8 cellular contexts compared by ENCODE assay signal in genomic region chr12:98503593-98504367, GRCh38. TPM values are rescaled to one million over a fixed set of nuclear protein-coding genes. Genes with fewer than 3 reads are reported as not detected.
DNase-seq lines count a peak whose midpoint lies in the region; ATAC-seq and TF ChIP-seq lines count a peak whose summit lies in the region.

No MANE protein-coding gene starts in this region.

- peaks cover 4% of the 10 kb centered on the region for H3K36me3 Mint-ChIP-seq in activated naive CD8-positive, alpha-beta T cell treated with anti-CD3 and anti-CD28 coated beads, Interleukin-2, amount 10 ng/mL, durations not matched to agents 7 days and 5 days

- peaks cover 18% of the 10 kb centered on the region for H3K4me1 Mint-ChIP-seq in activated naive CD8-positive, alpha-beta T cell treated with anti-CD3 and anti-CD28 coated beads, Interleukin-2, amount 10 ng/mL, durations not matched to agents 7 days and 5 days

- peaks cover 10% of the 10 kb centered on the region for H3K27me3 Mint-ChIP-seq in activated naive CD8-positive, alpha-beta T cell treated with anti-CD3 and anti-CD28 coated beads, Interleukin-2, amount 10 ng/mL, durations not matched to agents 7 days and 5 days

- TF ChIP-seq EP300 in tibial nerve (IDR thresholded peaks at IDR 0.05), result peak; percentile 15 to 89

- POLR2A ChIA-PET in activated naive CD8-positive, alpha-beta T cell treated with anti-CD3 and anti-CD28 coated beads, Interleukin-2, amount 10 ng/mL, durations not matched to agents 7 days and 5 days (lab: Charles Lee), result interaction anchor here (1.1 to 5.5 kb wide), 4 partner anchors 10 to 140 kb away, joined by 3 to 110 read pairs (median 6); partner anchors contain the start of genes IKBIP and TMPO

- H2AFZ ChIP-seq in parathyroid adenoma, result peak overlapping the region; percentile 96

- peak overlapping the region; percentile 55 for H3K9ac ChIP-seq in parathyroid adenoma

- H3K27me3 ChIP-seq in parathyroid adenoma (ENCODE audit: control insufficient read depth, insufficient read depth, low read length) (no peaks in the 10 kb centered on the region), tibial nerve (no peaks in the 10 kb centered on the region)

- no peaks in the 10 kb centered on the region for H3K4me1 ChIP-seq in parathyroid adenoma
- no peaks in the 10 kb centered on the region for H3K4me1 ChIP-seq in tibial nerve

- intact Hi-C loops in Right ventricle myocardium superior (cut with DNase I), result no loop called here

- H3K4me3 Mint-ChIP-seq in activated naive CD8-positive, alpha-beta T cell treated with anti-CD3 and anti-CD28 coated beads, Interleukin-2, amount 10 ng/mL, durations not matched to agents 7 days and 5 days, result peak overlapping the region; percentile 94

- no peaks in the 10 kb centered on the region for H3K36me3 ChIP-seq in parathyroid adenoma (ENCODE audit: control insufficient read depth, insufficient read depth, low read length)
- no peaks in the 10 kb centered on the region for H3K36me3 ChIP-seq in tibial nerve

- peak; percentile 77 for ATAC-seq in HG02642 (IDR thresholded peaks at IDR 0.05; ENCODE audit: poor library complexity, unreplicated experiment)
- peak; percentile 84 for ATAC-seq in activated naive CD8-positive, alpha-beta T cell treated with anti-CD3 and anti-CD28 coated beads, Interleukin-2, amount 10 ng/mL, durations not matched to agents 7 days and 5 days (ENCODE audit: low read depth)
- peak; percentile 96 for ATAC-seq in Right ventricle myocardium superior (ENCODE audit: poor library complexity)

- DNase-seq in NCI-H1105 treated with DMSO at 0.1 percent for 48 hours (lab: John Stamatoyannopoulos, UW) (peak; percentile 93), SKM-1 treated with dmso at 0.1 percent for 144 hours (lab: John Stamatoyannopoulos, UW; ENCODE audit: unreplicated experiment) (peak; percentile 61), Right ventricle myocardium superior (peak; percentile 96), tibial nerve (ENCODE audit: low spot score in 2 of 2) (peak; percentile 90 to 93)
- peak; percentile 93 for DNase-seq in activated naive CD8-positive, alpha-beta T cell treated with anti-CD3 and anti-CD28 coated beads, Interleukin-2, amount 10 ng/mL, durations not matched to agents 7 days and 5 days

- peak overlapping the region; percentile 81 for H3K4me2 ChIP-seq in parathyroid adenoma (ENCODE audit: low read length)

- H3K4me3 ChIP-seq in parathyroid adenoma (ENCODE audit: low read depth, low read length) (peak overlapping the region; percentile 78), tibial nerve (peak overlapping the region; percentile 36 to 71 (median 62))

- TF ChIP-seq POLR2A in GM10847 (IDR thresholded peaks at IDR 0.05; ENCODE audit: extremely low read depth, insufficient read length) (peak; percentile 30), tibial nerve (IDR thresholded peaks at IDR 0.05) (peak in 1 of 2 donors; percentile 48)

- peak overlapping the region; percentile 99 for H3K27ac ChIP-seq in parathyroid adenoma
- peak overlapping the region; percentile 93 to 97 (median 94) for H3K27ac ChIP-seq in tibial nerve

- peak; percentile 6 for TF ChIP-seq CTCF in parathyroid adenoma (IDR thresholded peaks at IDR 0.05)
- peak in 1 of 5 experiments; percentile 33 for TF ChIP-seq CTCF in tibial nerve (IDR thresholded peaks at IDR 0.05)

- H3K9me3 Mint-ChIP-seq in activated naive CD8-positive, alpha-beta T cell treated with anti-CD3 and anti-CD28 coated beads, Interleukin-2, amount 10 ng/mL, durations not matched to agents 7 days and 5 days, result peaks cover 1% of the 10 kb centered on the region

- WGBS in tibial nerve, 2 donors, result 1% methylated on average over 43 of the region's 43 CpGs

- no peaks in the 10 kb centered on the region for H3K9me3 ChIP-seq in parathyroid adenoma (ENCODE audit: control insufficient read depth, low read length)
- H3K9me3 ChIP-seq in tibial nerve, result no peaks in the 10 kb centered on the region

- H3K79me2 ChIP-seq in parathyroid adenoma, result no peaks in the 10 kb centered on the region

- H3K27ac Mint-ChIP-seq in activated naive CD8-positive, alpha-beta T cell treated with anti-CD3 and anti-CD28 coated beads, Interleukin-2, amount 10 ng/mL, durations not matched to agents 7 days and 5 days, result peak overlapping the region; percentile 95

RNA-seq across cellular contexts. Expression of gene TMPO, which starts 11.6 kb away (rescaled TPM):
- 100 to 1,000 TPM; 279 to 291 TPM for total RNA-seq in activated naive CD8-positive, alpha-beta T cell treated with anti-CD3 and anti-CD28 coated beads, Interleukin-2, amount 10 ng/mL, durations not matched to agents 7 days and 5 days
- total RNA-seq in Right ventricle myocardium superior, result 15.2 TPM
- total RNA-seq in tibial nerve, result 10 to 100 TPM; 53.9 to 87.7 (median 70.2) TPM

Comparison
In these comparisons a context has a peak if more than half of its experiments do, and no peak if none do; other contexts are left out.
1. Peak in every context shown above with its lines: DNase-seq, ATAC-seq, H3K4me3 ChIP-seq and H3K27ac ChIP-seq.